ENCODE assay signal across 30 cellular contexts in the genomic region with DNA sequence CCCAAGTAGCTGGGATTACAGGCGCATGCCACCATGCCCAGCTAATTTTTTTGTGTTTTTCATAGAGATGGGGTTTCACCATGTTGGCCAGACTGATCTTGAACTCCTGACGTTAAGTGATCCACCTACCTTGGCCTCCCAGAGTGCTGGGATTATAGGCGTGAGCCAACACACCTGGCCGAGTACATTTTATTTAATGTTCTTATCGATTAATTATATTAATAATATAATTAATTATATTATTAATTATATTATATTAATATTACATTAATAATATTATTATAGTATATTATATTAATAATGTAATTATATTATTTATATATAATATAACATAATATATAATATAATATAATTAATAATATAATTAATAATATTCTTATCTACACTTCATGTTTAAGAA.
"Had no signal": no experiment of that assay in that cellular context is flagged by ENCODE, and none has a peak within 500 bp of the region (broad histone marks: within the 10 kb centered on the region; RNA-seq: fewer than 3 reads in every experiment).

No MANE protein-coding gene starts in this region.

- DNase-seq: activated CD4-positive, alpha-beta memory T cell treated with anti-CD3 and anti-CD28 coated beads, Interleukin-2, amount 10 ng/mL, durations not matched to agents 7 days and 5 days; activated CD4-positive, alpha-beta T cell treated with anti-CD3 and anti-CD28 coated beads for 1 hour; activated CD4-positive, alpha-beta T cell treated with anti-CD3 and anti-CD28 coated beads for 4 hours; activated CD4-positive, alpha-beta T cell treated with anti-CD3 and anti-CD28 coated beads, Interleukin-2, amount 10 ng/mL, durations not matched to agents 7 days and 5 days; activated CD4-positive, alpha-beta T cell treated with anti-CD3 and anti-CD28 coated beads, Interleukin-2, amount 50 U/mL, for 4 hours; activated CD8-positive, alpha-beta memory T cell treated with anti-CD3 and anti-CD28 coated beads, Interleukin-2, amount 50 U/mL, for 48 hours; activated effector memory CD4-positive, alpha-beta T cell treated with Interleukin-2 at 50 U/mL for 16 hours; activated naive CD4-positive, alpha-beta T cell treated with anti-CD3 and anti-CD28 coated beads for 36 hours; activated naive CD8-positive, alpha-beta T cell treated with anti-CD3 and anti-CD28 coated beads, Interleukin-2, amount 10 ng/mL, durations not matched to agents 7 days and 5 days; activated T-cell treated with anti-CD3 and anti-CD28 coated beads for 4 hours; activated T-cell treated with anti-CD3 and anti-CD28 coated beads, Interleukin-2, amount 50 U/mL, for 4 hours; amniotic stem cell; anterior cingulate cortex; brain microvascular endothelial cell; cortex of kidney; dermis blood vessel endothelial cell; effector CD4-positive, alpha-beta T cell; effector memory CD8-positive, alpha-beta T cell; erythroblast; foreskin keratinocyte; heart right ventricle; T-helper 1 cell; T-helper 17 cell; T1000 had no signal

- FAIRE-seq: astrocyte, bronchial epithelial cell had no signal

- H3K27ac ChIP-seq: brain microvascular endothelial cell, esophagus muscularis mucosa, foreskin keratinocyte, gastroesophageal sphincter, heart right ventricle had no signal

- H3K4me3 ChIP-seq: esophagus muscularis mucosa, gastroesophageal sphincter, heart right ventricle had no signal

- H3K4me1 ChIP-seq: gastroesophageal sphincter had no signal

- H3K36me3 ChIP-seq: brain microvascular endothelial cell, esophagus muscularis mucosa, gastroesophageal sphincter, heart right ventricle had no signal

- H3K9me3 ChIP-seq: esophagus muscularis mucosa had no signal

- H3K27me3 ChIP-seq: brain microvascular endothelial cell, esophagus muscularis mucosa, foreskin keratinocyte, gastroesophageal sphincter, heart right ventricle had no signal

- ATAC-seq: activated naive CD4-positive, alpha-beta T cell treated with anti-CD3 and anti-CD28 coated beads, Interleukin-2, amount 50 U/mL, for 72 hours; activated T-cell treated with anti-CD3 and anti-CD28 coated beads, Interleukin-2, amount 50 U/mL, for 4 hours; activated T-helper 17 cell treated with anti-CD3 and anti-CD28 coated beads, Interleukin-2, amount 50 U/mL, for 72 hours; effector memory CD8-positive, alpha-beta T cell; foreskin keratinocyte; gastroesophageal sphincter; heart right ventricle; T-helper 17 cell had no signal
